ENCODE assay signal across 16 cellular contexts in genomic region chr5:31553863-31554262, GRCh38. TPM values are rescaled to one million over a fixed set of nuclear protein-coding genes. Genes with fewer than 3 reads are reported as not detected.
DNase-seq lines count a peak whose midpoint lies in the region; ATAC-seq, FAIRE-seq and TF ChIP-seq lines count a peak whose summit lies in the region.
"Had no signal": no experiment of that assay in that cellular context is flagged by ENCODE, and none has a peak within 500 bp of the region (broad histone marks: within the 10 kb centered on the region; RNA-seq: fewer than 3 reads in every experiment).

No MANE protein-coding gene starts in this region.

- POLR2A ChIA-PET in PC-3 (lab: Charles Lee; ENCODE audit: unreplicated experiment) (no interaction called here), GM12878 (lab: Charles Lee) (no interaction called here)

- peaks cover 18% of the 10 kb centered on the region for H3K36me3 ChIP-seq in PC-3 (ENCODE audit: low read depth, low read length)
- H3K36me3 ChIP-seq in GM12878 (ENCODE audit: control insufficient read depth in 2 of 2, insufficient read depth in 2 of 2, low read length in 1 of 2): peaks cover 1 to 12% of the 10 kb centered on the region in 2 experiments; a peak in 3 of 4 replicates
- no peaks in the 10 kb centered on the region for H3K36me3 ChIP-seq in colonic mucosa
- peaks cover 20 to 77% (median 57%) of the 10 kb centered on the region in 4 donors for H3K36me3 ChIP-seq in esophagus muscularis mucosa

- TF ChIP-seq POLR2A in GM12878 (IDR thresholded peaks at IDR 0.05; ENCODE audit: low read depth, low read length): no peak
- TF ChIP-seq POLR2A in esophagus muscularis mucosa (IDR thresholded peaks at IDR 0.05; ENCODE audit: low read depth): no peak

- intact Hi-C loops in PC-3 (cut with micrococcal nuclease): no loop called here
- intact Hi-C loops in GM12878 (cut with micrococcal nuclease; ENCODE audit: unreplicated experiment): no loop called here
- intact Hi-C loops in colonic mucosa (cut with DNase I): no loop called here
- intact Hi-C loops in esophagus muscularis mucosa (cut with DNase I): no loop called here

- H3K9me3 Mint-ChIP-seq in activated naive CD4-positive, alpha-beta T cell treated with anti-CD3 and anti-CD28 coated beads, Interleukin-2, amount 50 U/mL, for 24 hours: no peaks in the 10 kb centered on the region
- H3K9me3 Mint-ChIP-seq: CD4-positive, CD25-positive, alpha-beta regulatory T cell; GM23338 had no signal

- H3F3A ChIP-seq in PC-3 (ENCODE audit: low read length, unreplicated experiment): no peaks in the 10 kb centered on the region

- peaks cover 16% of the 10 kb centered on the region for H3K36me3 Mint-ChIP-seq in activated naive CD4-positive, alpha-beta T cell treated with anti-CD3 and anti-CD28 coated beads, Interleukin-2, amount 50 U/mL, for 24 hours

- H3K4me1 ChIP-seq in PC-3 (ENCODE audit: insufficient read depth, low read length) (peaks cover 16% of the 10 kb centered on the region), GM12878 (ENCODE audit: control insufficient read depth, insufficient read depth, low read length) (no peaks in the 10 kb centered on the region), colonic mucosa (no peaks in the 10 kb centered on the region), esophagus muscularis mucosa (no peaks in the 10 kb centered on the region)

- H3K4me3 Mint-ChIP-seq in activated naive CD4-positive, alpha-beta T cell treated with anti-CD3 and anti-CD28 coated beads, Interleukin-2, amount 50 U/mL, for 24 hours: no peak overlapping the region
- H3K4me3 Mint-ChIP-seq: CD4-positive, CD25-positive, alpha-beta regulatory T cell; GM23338 had no signal

- H3K9ac ChIP-seq in PC-3 (ENCODE audit: low read length) (no peak overlapping the region), GM12878 (ENCODE audit: control insufficient read depth, insufficient read depth, low read length) (no peak overlapping the region), colonic mucosa (ENCODE audit: low read depth in 2 of 2, low read length in 2 of 2) (no peak overlapping the region)

- H3K4me1 Mint-ChIP-seq in activated naive CD4-positive, alpha-beta T cell treated with anti-CD3 and anti-CD28 coated beads, Interleukin-2, amount 50 U/mL, for 24 hours: no peaks in the 10 kb centered on the region
- H3K4me1 Mint-ChIP-seq: GM23338 had no signal

- H3K4me3 ChIP-seq in PC-3 (ENCODE audit: low read length) (no peak overlapping the region), GM12878 (no peak overlapping the region), colonic mucosa (no peak overlapping the region), esophagus muscularis mucosa (no peak overlapping the region)
- H3K4me3 ChIP-seq: GM23338 had no signal

- TF ChIP-seq RAD21 in GM12878 (IDR thresholded peaks at IDR 0.05; ENCODE audit: insufficient read depth, low read depth, low read length): no peak

- BruUV-seq in PC-3 (replicated peaks; lab: Mats Ljungman, UMichigan) (no TSS peak), GM12878 (replicated peaks; lab: Mats Ljungman, UMichigan) (TSS peak; percentile 53)

- H3K27me3 ChIP-seq in PC-3 (ENCODE audit: low read length) (no peaks in the 10 kb centered on the region), GM12878 (replicated peaks in 1 of 2; ENCODE audit: control insufficient read depth in 2 of 2, insufficient read depth in 2 of 2, low read length in 1 of 2) (no peaks in the 10 kb centered on the region), colonic mucosa (no peaks in the 10 kb centered on the region), esophagus muscularis mucosa (no peaks in the 10 kb centered on the region)

- H2AFZ ChIP-seq in PC-3 (ENCODE audit: low read length) (no peak overlapping the region), GM12878 (ENCODE audit: control insufficient read depth, low read depth, low read length) (no peak overlapping the region)
- H2AFZ ChIP-seq: GM23338 had no signal

- no peak for TF ChIP-seq EP300 in GM12878 (IDR thresholded peaks at IDR 0.05; ENCODE audit: borderline replicate concordance in 1 of 2, control insufficient read depth in 1 of 2, low read depth in 2 of 2, low read length in 2 of 2)
- no peak for TF ChIP-seq EP300 in esophagus muscularis mucosa (IDR thresholded peaks at IDR 0.05)

- RAD21 ChIA-PET in GM12878 (lab: Charles Lee; ENCODE audit: unreplicated experiment): no interaction called here

- in situ Hi-C loops in GM12878 (cut with MboI): no loop called here

- peak; percentile 18 for FAIRE-seq in GM12878 (lab: Jason Lieb, UNC)
- FAIRE-seq: HTR-8/SVneo had no signal

- CTCF ChIA-PET in PC-3 (lab: Charles Lee) (interaction anchor here (0.6 kb wide), 1 partner anchor 537 kb away, joined by 9 read pairs; no protein-coding TSS in a partner anchor), GM12878 (lab: Yijun Ruan, JAX) (no interaction called here)

- H3K27ac ChIP-seq in PC-3 (ENCODE audit: low read length): peak overlapping the region; percentile 71
- H3K27ac ChIP-seq in GM12878 (ENCODE audit: control insufficient read depth, insufficient read depth): no peak overlapping the region
- no peak overlapping the region for H3K27ac ChIP-seq in colonic mucosa
- H3K27ac ChIP-seq in esophagus muscularis mucosa (replicated peaks in 1 of 4): no peak overlapping the region

- H3K27me3 Mint-ChIP-seq in activated naive CD4-positive, alpha-beta T cell treated with anti-CD3 and anti-CD28 coated beads, Interleukin-2, amount 50 U/mL, for 24 hours: no peaks in the 10 kb centered on the region
- H3K27me3 Mint-ChIP-seq: CD4-positive, CD25-positive, alpha-beta regulatory T cell had no signal

- H3K9me3 ChIP-seq in PC-3 (ENCODE audit: low read length) (no peaks in the 10 kb centered on the region), GM12878 (replicated peaks; ENCODE audit: control insufficient read depth, insufficient read depth, low read length) (no peaks in the 10 kb centered on the region), colonic mucosa (no peaks in the 10 kb centered on the region), esophagus muscularis mucosa (no peaks in the 10 kb centered on the region)

- ATAC-seq in PC-3 (peak; percentile 75), GM12878 (no peak)
- ATAC-seq: GM23338 had no signal

- TF ChIP-seq CTCF in PC-3 (conservative IDR thresholded peaks at IDR 0.05; ENCODE audit: low read depth, low read length) (no peak), GM12878 (IDR thresholded peaks at IDR 0.05 in 2 of 3, conservative IDR thresholded peaks at IDR 0.05 in 1 of 3; ENCODE audit: control insufficient read depth in 2 of 3, extremely low read depth in 1 of 3, insufficient read depth in 1 of 3, low read depth in 3 of 3, low read length in 3 of 3) (no peak), colonic mucosa (IDR thresholded peaks at IDR 0.05) (no peak), esophagus muscularis mucosa (IDR thresholded peaks at IDR 0.05) (no peak)

- H3K4me2 ChIP-seq in PC-3 (ENCODE audit: low read length) (peak overlapping the region; percentile 11; the same call in 1 of the 2 replicates), GM12878 (ENCODE audit: control insufficient read depth, insufficient read depth) (no peak overlapping the region)
- H3K4me2 ChIP-seq: GM23338 had no signal

- H3K9me2 ChIP-seq in PC-3 (replicated peaks; ENCODE audit: low read length): no peaks in the 10 kb centered on the region

- peak overlapping the region; percentile 59 for H3K27ac Mint-ChIP-seq in activated naive CD4-positive, alpha-beta T cell treated with anti-CD3 and anti-CD28 coated beads, Interleukin-2, amount 50 U/mL, for 24 hours
- H3K27ac Mint-ChIP-seq: GM23338 had no signal

- DNase-seq in activated naive CD4-positive, alpha-beta T cell (lab: John Stamatoyannopoulos, UW): no peak
- DNase-seq in PC-3 (peak; percentile 50), GM12878 (ENCODE audit: low read depth, low spot score) (no peak), colonic mucosa (no peak), SK-N-DZ (ENCODE audit: low spot score) (no peak), esophagus muscularis mucosa (ENCODE audit: extremely low spot score) (no peak)
- DNase-seq: AML-193; CD4-positive, CD25-positive, alpha-beta regulatory T cell; DMS79 treated with DMSO at 0.1 percent for 48 hours; GF-D8; NCI-H1436 treated with DMSO at 0.1 percent for 48 hours; NCI-H2081; NCI-H510A treated with DMSO at 0.1 percent for 48 hours had no signal

- H3K79me2 ChIP-seq in PC-3 (ENCODE audit: low read length): no peaks in the 10 kb centered on the region
- H3K79me2 ChIP-seq in GM12878 (ENCODE audit: control insufficient read depth, insufficient read depth, low read length): no peaks in the 10 kb centered on the region

- H4K20me1 ChIP-seq in PC-3 (ENCODE audit: low read length) (no peaks in the 10 kb centered on the region), GM12878 (ENCODE audit: control insufficient read depth, insufficient read depth) (no peaks in the 10 kb centered on the region)

- SMC1A ChIA-PET in GM12878 (lab: Charles Lee; ENCODE audit: uncharacterized antibody, unreplicated experiment): no interaction called here

RNA-seq across cellular contexts. Expression of gene C5orf22, which starts 21.8 kb away (rescaled TPM):
- total RNA-seq in PC-3 (2014; rRNA removed): 15.3 and 15.6 TPM in 2 replicates
- total RNA-seq in GM12878 (2013; cell fraction: nucleolus; rRNA removed): 47.6 and 49.9 TPM in 2 replicates
- 23.0 and 24.4 TPM in 2 replicates for total RNA-seq in GM12878 (2014; rRNA removed)
- total RNA-seq in GM12878 (2014; rRNA removed; fragmentation: Illumina TruSeq; extraction: Trizol): 21.8 and 23.7 TPM in 2 replicates
- 21.7 and 24.9 TPM in 2 replicates for total RNA-seq in GM12878 (2021)
- 8.1 TPM for polyA plus RNA-seq in GM12878 (2011; ENCODE audit: low read depth)
- 35.5 and 49.3 TPM in 2 replicates for polyA plus RNA-seq in GM12878 (2011; rRNA removed)
- polyA plus RNA-seq in GM12878 (2011; cell fraction: cytosol; rRNA removed): 15.8 and 16.9 TPM in 2 replicates
- polyA plus RNA-seq in GM12878 (2011; cell fraction: nucleus; rRNA removed): 11.0 and 12.1 TPM in 2 replicates
- polyA plus RNA-seq in GM12878 (2012): 9.6 and 11.0 TPM in 2 replicates
- polyA plus RNA-seq in GM12878 (2014; fragmentation: Illumina TruSeq; extraction: Trizol): 30.6 and 35.9 TPM in 2 replicates
- 10 to 100 TPM; 10.5 to 14.7 TPM for polyA plus RNA-seq in GM12878 (2014; fragmentation: Nextera tagmentation; extraction: Ambion mirVana)
- 15.6 and 18.1 TPM in 2 replicates for polyA plus RNA-seq in GM12878 (2014; rRNA removed)
- polyA plus RNA-seq in GM12878 (2016; fragmentation: Nextera tagmentation; extraction: Ambion mirVana): 10 to 100 TPM; 34.0 to 35.2 TPM
- polyA minus RNA-seq in GM12878 (2011; rRNA and poly(A)+ RNA removed): 16.7 and 27.5 TPM in 2 replicates
- polyA minus RNA-seq in GM12878 (2011; cell fraction: cytosol; rRNA and poly(A)+ RNA removed): 8.4 and 15.6 TPM in 2 replicates
- polyA minus RNA-seq in GM12878 (2011; cell fraction: nucleus; rRNA and poly(A)+ RNA removed): 8.9 and 13.7 TPM in 2 replicates
- 10 to 100 TPM; 24.0 to 27.4 TPM for total RNA-seq in colonic mucosa
- 26.6 and 27.1 TPM in 2 replicates for polyA plus RNA-seq in SK-N-DZ (2014; cell fraction: cytosol; rRNA removed)
- polyA plus RNA-seq in SK-N-DZ (2014; cell fraction: nucleus; rRNA removed): 7.9 and 15.1 TPM in 2 replicates
- 10 to 100 TPM; 11.2 to 21.8 (median 17.0) TPM for total RNA-seq in esophagus muscularis mucosa

RNA-seq across cellular contexts. Expression of gene DROSHA, which starts 22.0 kb away (rescaled TPM):
- total RNA-seq in PC-3 (2014; rRNA removed) (60.7 and 84.1 TPM in 2 replicates), GM12878 (2014; rRNA removed) (27.8 and 31.5 TPM in 2 replicates), GM12878 (2014; rRNA removed; fragmentation: Illumina TruSeq; extraction: Trizol) (32.3 and 33.6 TPM in 2 replicates), GM12878 (2021) (49.1 and 55.0 TPM in 2 replicates), colonic mucosa (10 to 100 TPM; 49.2 to 61.6 TPM), esophagus muscularis mucosa (10 to 100 TPM; 27.5 to 47.0 (median 36.6) TPM)
- 151 and 182 TPM in 2 replicates for total RNA-seq in GM12878 (2013; cell fraction: nucleolus; rRNA removed)
- polyA plus RNA-seq in GM12878 (2011; ENCODE audit: low read depth): 23.3 TPM
- polyA plus RNA-seq in GM12878 (2011; rRNA removed) (45.8 and 55.2 TPM in 2 replicates), GM12878 (2014; fragmentation: Illumina TruSeq; extraction: Trizol) (33.8 and 46.9 TPM in 2 replicates), GM12878 (2014; fragmentation: Nextera tagmentation; extraction: Ambion mirVana) (10 to 100 TPM; 27.9 to 37.4 TPM), GM12878 (2014; rRNA removed) (36.4 and 39.2 TPM in 2 replicates), GM12878 (2016; fragmentation: Nextera tagmentation; extraction: Ambion mirVana) (10 to 100 TPM; 37.7 to 37.9 TPM)
- 35.2 and 43.9 TPM in 2 replicates for polyA plus RNA-seq in GM12878 (2011; cell fraction: cytosol; rRNA removed)
- 80.9 and 92.3 TPM in 2 replicates for polyA plus RNA-seq in GM12878 (2011; cell fraction: nucleus; rRNA removed)
- polyA plus RNA-seq in GM12878 (2012): 24.6 and 29.5 TPM in 2 replicates
- 139 and 142 TPM in 2 replicates for polyA minus RNA-seq in GM12878 (2011; rRNA and poly(A)+ RNA removed)
- 24.9 and 39.9 TPM in 2 replicates for polyA minus RNA-seq in GM12878 (2011; cell fraction: cytosol; rRNA and poly(A)+ RNA removed)
- polyA minus RNA-seq in GM12878 (2011; cell fraction: nucleus; rRNA and poly(A)+ RNA removed): 57.5 and 87.7 TPM in 2 replicates
- polyA plus RNA-seq in SK-N-DZ (2014; cell fraction: cytosol; rRNA removed): 56.9 and 63.6 TPM in 2 replicates
- polyA plus RNA-seq in SK-N-DZ (2014; cell fraction: nucleus; rRNA removed): 76.9 and 130 TPM in 2 replicates
